ENCODE assay signal across 9 cellular contexts in the genomic region with DNA sequence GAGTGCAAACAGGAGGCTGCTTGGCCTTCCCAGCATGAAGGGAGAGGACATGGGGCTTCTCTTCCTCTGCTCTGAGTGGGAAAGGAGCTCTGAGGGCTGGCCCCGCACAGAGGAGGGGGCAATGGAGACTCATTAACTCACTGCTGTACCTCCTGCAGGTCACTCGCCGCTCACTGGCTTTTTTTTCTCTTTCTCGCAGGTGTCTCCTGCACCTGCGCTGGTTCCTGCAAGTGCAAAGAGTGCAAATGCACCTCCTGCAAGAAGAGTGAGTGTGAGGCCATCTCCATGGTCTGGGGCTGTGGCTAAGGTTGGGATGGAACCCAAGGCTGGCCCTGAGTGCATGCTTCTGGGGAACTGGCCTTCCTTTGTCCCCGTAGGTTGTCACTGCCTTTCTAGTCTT. TPM values are rescaled to one million over a fixed set of nuclear protein-coding genes. Genes with fewer than 3 reads are reported as not detected.
A peak's percentile ranks its signal among the peaks of the same experiment; 100 is the strongest.
DNase-seq lines count a peak whose midpoint lies in the region; ATAC-seq and TF ChIP-seq lines count a peak whose summit lies in the region.
"Had no signal": no experiment of that assay in that cellular context is flagged by ENCODE, and none has a peak within 500 bp of the region (broad histone marks: within the 10 kb centered on the region; RNA-seq: fewer than 3 reads in every experiment).

No MANE protein-coding gene starts in this region.

- H3K79me2 ChIP-seq in MM.1S (ENCODE audit: low read length) (no peaks in the 10 kb centered on the region), neural cell (replicated peaks; ENCODE audit: insufficient read depth, low read length) (no peaks in the 10 kb centered on the region)

- TF ChIP-seq RAD21 in neural cell (conservative IDR thresholded peaks at IDR 0.05): no peak

- H3K9me2 ChIP-seq in MM.1S (replicated peaks; ENCODE audit: insufficient read depth, low read length) (no peaks in the 10 kb centered on the region), neural cell (ENCODE audit: insufficient read depth, low read length) (no peaks in the 10 kb centered on the region)

- H4K20me1 ChIP-seq in MM.1S (ENCODE audit: insufficient read depth, low read length): no peaks in the 10 kb centered on the region
- no peaks in the 10 kb centered on the region for H4K20me1 ChIP-seq in neural cell (ENCODE audit: insufficient read depth)

- no peak for TF ChIP-seq CTCF in C4-2B (conservative IDR thresholded peaks at IDR 0.05)
- TF ChIP-seq CTCF in MM.1S (IDR thresholded peaks at IDR 0.05; ENCODE audit: low read length): no peak
- no peak for TF ChIP-seq CTCF in dorsolateral prefrontal cortex (IDR thresholded peaks at IDR 0.05 in 54 of 56, conservative IDR thresholded peaks at IDR 0.05 in 2 of 56; ENCODE audit: low read depth in 1 of 56, partially characterized antibody in 56 of 56)
- no peak for TF ChIP-seq CTCF in neural cell (IDR thresholded peaks at IDR 0.05; ENCODE audit: poor library complexity, severe bottlenecking)

- no peaks in the 10 kb centered on the region for H3K4me1 ChIP-seq in MM.1S (ENCODE audit: low read length)

- H3K4me3 ChIP-seq in MM.1S (ENCODE audit: low read length) (peak overlapping the region; percentile 72), dorsolateral prefrontal cortex (peak overlapping the region in 58 of 59 donors; percentile 46 to 84 (median 64)), neural cell (ENCODE audit: low read length) (peak overlapping the region; percentile 71)

- H3K27ac ChIP-seq in C4-2B: peak overlapping the region; percentile 46; the same call in 1 of the 2 replicates
- H3K27ac ChIP-seq in MM.1S (ENCODE audit: low read length): no peak overlapping the region
- peak overlapping the region in 20 of 59 donors; percentile 1 to 73 (median 36) for H3K27ac ChIP-seq in dorsolateral prefrontal cortex
- H3K27ac ChIP-seq in neural cell (ENCODE audit: low read length): no peak overlapping the region

- H3K36me3 ChIP-seq in MM.1S (replicated peaks; ENCODE audit: insufficient read depth, low read length) (no peaks in the 10 kb centered on the region), neural cell (ENCODE audit: insufficient read depth, low read length) (no peaks in the 10 kb centered on the region)

- H2AFZ ChIP-seq in MM.1S (ENCODE audit: low read length) (peak overlapping the region; percentile 82; the same call in 1 of the 2 replicates), neural cell (ENCODE audit: low read depth, low read length) (no peak overlapping the region)

- intact Hi-C loops in dorsolateral prefrontal cortex (cut with DNase I): no loop called here

- H3K4me2 ChIP-seq in MM.1S (ENCODE audit: low read depth, low read length) (peak overlapping the region; percentile 71), neural cell (ENCODE audit: low read length) (no peak overlapping the region)

- no peak for TF ChIP-seq EP300 in neural cell (conservative IDR thresholded peaks at IDR 0.05; ENCODE audit: poor library complexity, severe bottlenecking)

- H3K27me3 ChIP-seq in MM.1S (replicated peaks; ENCODE audit: insufficient read depth, low read length) (peaks cover 69% of the 10 kb centered on the region), dorsolateral prefrontal cortex (peaks cover 0 to 17% (median 0%) of the 10 kb centered on the region in 45 donors), neural cell (ENCODE audit: insufficient read depth, low read depth, low read length) (peaks cover 75% of the 10 kb centered on the region)

- H3K9me3 ChIP-seq in MM.1S (replicated peaks; ENCODE audit: insufficient read depth, low read length) (no peaks in the 10 kb centered on the region), neural cell (ENCODE audit: low read length) (no peaks in the 10 kb centered on the region)

- H3F3A ChIP-seq in MM.1S (ENCODE audit: insufficient read depth, low read length) (no peaks in the 10 kb centered on the region), neural cell (ENCODE audit: insufficient read depth, low read length, poor library complexity, severe bottlenecking) (no peaks in the 10 kb centered on the region)

- DNase-seq in MM.1S: no peak
- DNase-seq in dorsolateral prefrontal cortex: no peak
- DNase-seq in superior temporal gyrus (ENCODE audit: extremely low spot score): no peak
- DNase-seq in SHP77 (lab: John Stamatoyannopoulos, UW): no peak
- DNase-seq in AG08395 (ENCODE audit: low spot score): no peak

- ATAC-seq in GM19023 (IDR thresholded peaks at IDR 0.05; ENCODE audit: unreplicated experiment): no peak

- no peak overlapping the region for H3K9ac ChIP-seq in MM.1S (ENCODE audit: low read length)
- no peak overlapping the region for H3K9ac ChIP-seq in neural cell (ENCODE audit: low read length)

TF ChIP-seq in neural cell, 6 proteins besides CTCF, POLR2A, EP300 and RAD21:
- TF ChIP-seq TAF1 (IDR thresholded peaks at IDR 0.05; ENCODE audit: low read depth) (no peak), EZH2 (IDR thresholded peaks at IDR 0.05; ENCODE audit: borderline replicate concordance, insufficient read depth, low read length, poor library complexity, severe bottlenecking) (no peak), MXI1 (conservative IDR thresholded peaks at IDR 0.05; ENCODE audit: poor library complexity, severe bottlenecking) (no peak), REST (IDR thresholded peaks at IDR 0.05; ENCODE audit: borderline replicate concordance) (no peak), POLR2AphosphoS5 (IDR thresholded peaks at IDR 0.05) (no peak), SMC3 (conservative IDR thresholded peaks at IDR 0.05; ENCODE audit: poor library complexity) (no peak)

RNA-seq across cellular contexts. Expression of gene MT1F, which starts 0.7 kb away (rescaled TPM):
- 100 to 1,000 TPM in 41 of 120 experiments, 10 to 100 TPM in 79; 11.5 to 387 (median 71.1) TPM for total RNA-seq in dorsolateral prefrontal cortex
- polyA plus RNA-seq in neural cell: 1.8 and 1.9 TPM in 2 replicates
- polyA minus RNA-seq in neural cell: 0.93 TPM in 1 of 2 replicates, not detected in the other
- total RNA-seq: G401 had no signal

RNA-seq across cellular contexts. Expression of gene MT1B, which starts 6.8 kb away (rescaled TPM):
- total RNA-seq in dorsolateral prefrontal cortex: not detected
- not detected in 2 replicates for polyA plus RNA-seq in neural cell
- not detected in 2 replicates for polyA minus RNA-seq in neural cell
- total RNA-seq: G401 had no signal

RNA-seq across cellular contexts. Expression of gene MT1G, which starts 9.4 kb away (rescaled TPM):
- total RNA-seq in dorsolateral prefrontal cortex: 100 to 1,000 TPM in 75 of 120 experiments, 10 to 100 TPM in 45; 38.1 to 643 (median 119) TPM
- polyA plus RNA-seq in neural cell: not detected in 2 replicates
- not detected in 2 replicates for polyA minus RNA-seq in neural cell
- total RNA-seq: G401 had no signal

RNA-seq across cellular contexts. Expression of gene MT1H, which starts 11.1 kb away (rescaled TPM):
- 10 to 100 TPM in 22 of 120 experiments, 1 to 10 TPM in 75, not detected in 23; 1.5 to 48.6 (median 6.2) TPM for total RNA-seq in dorsolateral prefrontal cortex
- polyA plus RNA-seq in neural cell: not detected in 2 replicates
- not detected in 2 replicates for polyA minus RNA-seq in neural cell
- total RNA-seq: G401 had no signal

RNA-seq across cellular contexts. Expression of gene MT1A, which starts 20.0 kb away (rescaled TPM):
- total RNA-seq in dorsolateral prefrontal cortex: 10 to 100 TPM in 28 of 120 experiments, 1 to 10 TPM in 79, under 1 TPM in 1, not detected in 12; 0.93 to 64.6 (median 6.1) TPM
- not detected in 2 replicates for polyA plus RNA-seq in neural cell
- not detected in 2 replicates for polyA minus RNA-seq in neural cell
- total RNA-seq: G401 had no signal
